ENCODE assay signal across 11 cellular contexts in genomic region chr17:16921451-16921850, GRCh38. TPM values are rescaled to one million over a fixed set of nuclear protein-coding genes. Genes with fewer than 3 reads are reported as not detected.
"Had no signal": no experiment of that assay in that cellular context is flagged by ENCODE, and none has a peak within 500 bp of the region (broad histone marks: within the 10 kb centered on the region; RNA-seq: fewer than 3 reads in every experiment).

No MANE protein-coding gene starts in this region.

RNA-seq across cellular contexts. Expression of gene TNFRSF13B, which starts 50.5 kb away (rescaled TPM):
- total RNA-seq: left ventricle myocardium inferior, lower leg skin, mesothelial cell of epicardium, ovary, prostate gland, right cardiac atrium, sigmoid colon, subcutaneous adipose tissue, thoracic aorta, urinary bladder, vagina had no signal
- polyA plus RNA-seq: right cardiac atrium had no signal
